In genomic region chr11:69080361-69080973, GRCh38 we compare ENCODE assay signal across 10 cellular contexts. TPM values are rescaled to one million over a fixed set of nuclear protein-coding genes. Genes with fewer than 3 reads are reported as not detected.
DNase-seq lines count a peak whose midpoint lies in the region; ATAC-seq and TF ChIP-seq lines count a peak whose summit lies in the region.
"Had no signal": no experiment of that assay in that cellular context is flagged by ENCODE, and none has a peak within 500 bp of the region (broad histone marks: within the 10 kb centered on the region; RNA-seq: fewer than 3 reads in every experiment).

No MANE protein-coding gene starts in this region.

- peak overlapping the region; percentile 72 for H3K27ac Mint-ChIP-seq in CD8-positive, alpha-beta T cell
- peak overlapping the region; percentile 70 for H3K27ac Mint-ChIP-seq in activated naive CD8-positive, alpha-beta T cell treated with anti-CD3 and anti-CD28 coated beads, Interleukin-2, amount 10 ng/mL, durations not matched to agents 7 days and 5 days
- H3K27ac Mint-ChIP-seq in naive thymus-derived CD8-positive, alpha-beta T cell, result peak overlapping the region; percentile 44 to 91 (median 80)

- ATAC-seq in CD8-positive, alpha-beta T cell, result peak; percentile 62
- peak; percentile 38 for ATAC-seq in activated naive CD8-positive, alpha-beta T cell treated with anti-CD3 and anti-CD28 coated beads, Interleukin-2, amount 10 ng/mL, durations not matched to agents 7 days and 5 days (ENCODE audit: low read depth)
- peak; percentile 78 to 81 for ATAC-seq in naive thymus-derived CD8-positive, alpha-beta T cell
- ATAC-seq in HG03520 (IDR thresholded peaks at IDR 0.05; ENCODE audit: unreplicated experiment) (no peak), HG03571 (IDR thresholded peaks at IDR 0.05; ENCODE audit: unreplicated experiment) (no peak)

- peak in 4 of 7 experiments; percentile 19 to 53 (median 28) for DNase-seq in CD8-positive, alpha-beta T cell
- DNase-seq in activated naive CD8-positive, alpha-beta T cell treated with anti-CD3 and anti-CD28 coated beads, Interleukin-2, amount 10 ng/mL, durations not matched to agents 7 days and 5 days, result no peak
- peak in 2 of 10 donors; percentile 9 to 22 for DNase-seq in naive thymus-derived CD8-positive, alpha-beta T cell
- DNase-seq in HEK293T (ENCODE audit: extremely low spot score), result no peak
- no peak for DNase-seq in KG1 (lab: John Stamatoyannopoulos, UW)
- DNase-seq: NCI-H526, uterus had no signal

- no peak; the same call in 1 of the 2 replicates for TF ChIP-seq EP300 in Ishikawa (IDR thresholded peaks at IDR 0.05; ENCODE audit: borderline replicate concordance)

- TF ChIP-seq CTCF in CD8-positive, alpha-beta T cell (IDR thresholded peaks at IDR 0.05), result no peak

- peak overlapping the region; percentile 42 for H3K27ac ChIP-seq in CD8-positive, alpha-beta T cell (ENCODE audit: low read depth, low read length)
- H3K27ac ChIP-seq: uterus had no signal

- intact Hi-C loops in CD8-positive, alpha-beta T cell (cut with DNase I, micrococcal nuclease), result loop anchor here in 1 of 2 experiments (10.0 kb wide), 1 partner anchor 826 kb away; no protein-coding TSS in a partner anchor

- peaks cover 45% of the 10 kb centered on the region for H3K36me3 Mint-ChIP-seq in CD8-positive, alpha-beta T cell
- H3K36me3 Mint-ChIP-seq in activated naive CD8-positive, alpha-beta T cell treated with anti-CD3 and anti-CD28 coated beads, Interleukin-2, amount 10 ng/mL, durations not matched to agents 7 days and 5 days, result peaks cover 7% of the 10 kb centered on the region
- peaks cover 0 to 12% (median 0%) of the 10 kb centered on the region in 3 donors for H3K36me3 Mint-ChIP-seq in naive thymus-derived CD8-positive, alpha-beta T cell

- H3K9me3 ChIP-seq in CD8-positive, alpha-beta T cell (ENCODE audit: low read length), result no peaks in the 10 kb centered on the region
- H3K9me3 ChIP-seq: uterus had no signal

- H3K4me3 Mint-ChIP-seq in CD8-positive, alpha-beta T cell, result no peak overlapping the region
- H3K4me3 Mint-ChIP-seq in activated naive CD8-positive, alpha-beta T cell treated with anti-CD3 and anti-CD28 coated beads, Interleukin-2, amount 10 ng/mL, durations not matched to agents 7 days and 5 days, result no peak overlapping the region
- H3K4me3 Mint-ChIP-seq in naive thymus-derived CD8-positive, alpha-beta T cell, result peak overlapping the region in 3 of 10 donors; percentile 40 to 63 (median 48)

- no peaks in the 10 kb centered on the region for H3K9me3 Mint-ChIP-seq in CD8-positive, alpha-beta T cell
- no peaks in the 10 kb centered on the region for H3K9me3 Mint-ChIP-seq in activated naive CD8-positive, alpha-beta T cell treated with anti-CD3 and anti-CD28 coated beads, Interleukin-2, amount 10 ng/mL, durations not matched to agents 7 days and 5 days
- no peaks in the 10 kb centered on the region for H3K9me3 Mint-ChIP-seq in naive thymus-derived CD8-positive, alpha-beta T cell

- H3K36me3 ChIP-seq in CD8-positive, alpha-beta T cell (ENCODE audit: insufficient read depth, low read length), result peaks cover 5% of the 10 kb centered on the region
- H3K36me3 ChIP-seq: uterus had no signal

- H3K4me1 Mint-ChIP-seq in CD8-positive, alpha-beta T cell (ENCODE audit: low read depth), result peaks cover 23% of the 10 kb centered on the region
- peaks cover 8% of the 10 kb centered on the region for H3K4me1 Mint-ChIP-seq in activated naive CD8-positive, alpha-beta T cell treated with anti-CD3 and anti-CD28 coated beads, Interleukin-2, amount 10 ng/mL, durations not matched to agents 7 days and 5 days
- peaks cover 11 to 35% (median 25%) of the 10 kb centered on the region in 4 donors for H3K4me1 Mint-ChIP-seq in naive thymus-derived CD8-positive, alpha-beta T cell

- H3K27me3 ChIP-seq in CD8-positive, alpha-beta T cell (ENCODE audit: insufficient read depth, low read length), result no peaks in the 10 kb centered on the region
- H3K27me3 ChIP-seq: uterus had no signal

- peaks cover 19% of the 10 kb centered on the region for H3K4me1 ChIP-seq in CD8-positive, alpha-beta T cell (ENCODE audit: insufficient read depth, low read length)
- H3K4me1 ChIP-seq: uterus had no signal

- TF ChIP-seq RAD21 in Ishikawa (IDR thresholded peaks at IDR 0.05; ENCODE audit: low read depth), result no peak

- CTCF ChIA-PET in CD8-positive, alpha-beta T cell (lab: Charles Lee), result interaction anchor here (1.3 kb wide), 1 partner anchor 212 kb away, joined by 4 read pairs; no protein-coding TSS in a partner anchor
- CTCF ChIA-PET in HEK293T (lab: Yijun Ruan, JAX), result no interaction called here

- no peaks in the 10 kb centered on the region for H3K27me3 Mint-ChIP-seq in CD8-positive, alpha-beta T cell (ENCODE audit: low read depth)
- no peaks in the 10 kb centered on the region for H3K27me3 Mint-ChIP-seq in activated naive CD8-positive, alpha-beta T cell treated with anti-CD3 and anti-CD28 coated beads, Interleukin-2, amount 10 ng/mL, durations not matched to agents 7 days and 5 days
- H3K27me3 Mint-ChIP-seq in naive thymus-derived CD8-positive, alpha-beta T cell, result no peaks in the 10 kb centered on the region

- H3K4me3 ChIP-seq in CD8-positive, alpha-beta T cell (ENCODE audit: low read depth, low read length), result no peak overlapping the region
- H3K4me3 ChIP-seq: uterus had no signal

- POLR2A ChIA-PET in CD8-positive, alpha-beta T cell (lab: Charles Lee), result no interaction called here
- POLR2A ChIA-PET in activated naive CD8-positive, alpha-beta T cell treated with anti-CD3 and anti-CD28 coated beads, Interleukin-2, amount 10 ng/mL, durations not matched to agents 7 days and 5 days (lab: Charles Lee), result no interaction called here
- POLR2A ChIA-PET in naive thymus-derived CD8-positive, alpha-beta T cell (lab: Charles Lee), result interaction anchor here (0.6 kb wide), 1 partner anchor 238 kb away, joined by 3 read pairs; the partner anchor contains the start of gene CPT1A
- POLR2A ChIA-PET in HEK293T (lab: Yijun Ruan, JAX), result no interaction called here

TF ChIP-seq in Ishikawa, 13 proteins besides CTCF, POLR2A, EP300 and RAD21 (continues in another document):
- TF ChIP-seq NFIC (IDR thresholded peaks at IDR 0.05) (peak; percentile 32; the same call in 1 of the 2 replicates), TEAD4 (IDR thresholded peaks at IDR 0.05) (0 out of 2 replicates have a peak, but pooled peaks have one; percentile 11), YY1 (IDR thresholded peaks at IDR 0.05; ENCODE audit: low read depth) (no peak), USF1 (IDR thresholded peaks at IDR 0.05) (no peak), EGR1 (IDR thresholded peaks at IDR 0.05) (no peak), TCF12 (IDR thresholded peaks at IDR 0.05; ENCODE audit: low read depth) (peak; percentile 20; the same call in 1 of the 2 replicates)

TF ChIP-seq in HEK293T, 16 proteins besides CTCF, POLR2A, EP300 and RAD21:
- TF ChIP-seq FOXK2 (IDR thresholded peaks at IDR 0.05) (no peak), CTBP1 (IDR thresholded peaks at IDR 0.05; ENCODE audit: borderline replicate concordance) (no peak)

RNA-seq across cellular contexts. Expression of gene TPCN2, which starts 31.7 kb away (rescaled TPM):
- 10 to 100 TPM; 13.1 to 15.0 TPM for total RNA-seq in CD8-positive, alpha-beta T cell
- total RNA-seq in activated naive CD8-positive, alpha-beta T cell treated with anti-CD3 and anti-CD28 coated beads, Interleukin-2, amount 10 ng/mL, durations not matched to agents 7 days and 5 days, result 10 to 100 TPM; 21.4 to 22.1 TPM
- total RNA-seq in naive thymus-derived CD8-positive, alpha-beta T cell, result 10 to 100 TPM; 25.4 to 27.2 TPM
- 1 to 10 TPM; 3.8 to 6.3 (median 4.9) TPM for polyA plus RNA-seq in naive thymus-derived CD8-positive, alpha-beta T cell

Comparison
In these comparisons a context has a peak if more than half of its experiments do, and no peak if none do; other contexts are left out.
1. ATAC-seq: peak in CD8-positive, alpha-beta T cell (single experiment), activated naive CD8-positive, alpha-beta T cell treated with anti-CD3 and anti-CD28 coated beads, Interleukin-2, amount 10 ng/mL, durations not matched to agents 7 days and 5 days (single experiment) and naive thymus-derived CD8-positive, alpha-beta T cell (2 of 2); none in HG03520 (single experiment) and HG03571 (single experiment).
2. DNase-seq: peak in CD8-positive, alpha-beta T cell (4 of 7); none in activated naive CD8-positive, alpha-beta T cell treated with anti-CD3 and anti-CD28 coated beads, Interleukin-2, amount 10 ng/mL, durations not matched to agents 7 days and 5 days (single experiment), HEK293T (single experiment) and KG1 (single experiment).
3. Peak in every context shown above with its lines, with median percentiles within 50 percentile points of each other: H3K27ac Mint-ChIP-seq.